ENCODE assay signal across 8 cellular contexts in genomic region chr19:44891016-44891882, GRCh38. TPM values are rescaled to one million over a fixed set of nuclear protein-coding genes. Genes with fewer than 3 reads are reported as not detected.
DNase-seq lines count a peak whose midpoint lies in the region; TF ChIP-seq lines count a peak whose summit lies in the region.

Gene TOMM40, plus strand, starts transcription at chr19:44891254. Its CDS starts 162 bp downstream, at chr19:44891416.

- H3K4me1 Mint-ChIP-seq in HFFc6 (ENCODE audit: low read depth) = peaks cover 32% of the 10 kb centered on the region

- H3K27me3 ChIP-seq in esophagus muscularis mucosa (no peaks in the 10 kb centered on the region), neural cell (ENCODE audit: insufficient read depth, low read depth, low read length) (no peaks in the 10 kb centered on the region), transverse colon (no peaks in the 10 kb centered on the region)

- TF ChIP-seq EP300 in esophagus muscularis mucosa (IDR thresholded peaks at IDR 0.05) (no peak), neural cell (conservative IDR thresholded peaks at IDR 0.05; ENCODE audit: poor library complexity, severe bottlenecking) (no peak), transverse colon (IDR thresholded peaks at IDR 0.05; ENCODE audit: low read depth) (no peak)

- H3K27me3 Mint-ChIP-seq in HFFc6 (ENCODE audit: insufficient read depth) = peaks cover 8% of the 10 kb centered on the region

- H3K36me3 ChIP-seq in esophagus muscularis mucosa = peaks cover 33 to 67% (median 64%) of the 10 kb centered on the region in 4 donors
- H3K36me3 ChIP-seq in neural cell (ENCODE audit: insufficient read depth, low read length) = no peaks in the 10 kb centered on the region
- H3K36me3 ChIP-seq in transverse colon = peaks cover 0 to 22% (median 5%) of the 10 kb centered on the region in 4 donors

- H3K9ac ChIP-seq in neural cell (ENCODE audit: low read length) = peak within 1 kb of the TSS; percentile 72

- peaks cover 49% of the 10 kb centered on the region for H3K36me3 Mint-ChIP-seq in HFFc6 (ENCODE audit: low read depth)

- peak within 1 kb of the TSS; percentile 78 for H2AFZ ChIP-seq in neural cell (ENCODE audit: low read depth, low read length)

- no peaks in the 10 kb centered on the region for H3K9me3 Mint-ChIP-seq in HFFc6

- H3K9me3 ChIP-seq in esophagus muscularis mucosa (no peaks in the 10 kb centered on the region), neural cell (ENCODE audit: low read length) (no peaks in the 10 kb centered on the region), transverse colon (no peaks in the 10 kb centered on the region)

- peak within 1 kb of the TSS; percentile 97 for H3K4me2 ChIP-seq in neural cell (ENCODE audit: low read length)

- TF ChIP-seq CTCF in HFFc6 (IDR thresholded peaks at IDR 0.05) (peak; percentile 54), esophagus muscularis mucosa (IDR thresholded peaks at IDR 0.05) (peak in 1 of 3 experiments; percentile 15), neural cell (IDR thresholded peaks at IDR 0.05; ENCODE audit: poor library complexity, severe bottlenecking) (peak; percentile 48), transverse colon (IDR thresholded peaks at IDR 0.05) (no peak)

- no peaks in the 10 kb centered on the region for H3K9me2 ChIP-seq in neural cell (ENCODE audit: insufficient read depth, low read length)

- TF ChIP-seq POLR2A in esophagus muscularis mucosa (IDR thresholded peaks at IDR 0.05; ENCODE audit: low read depth) (peak; percentile 28), transverse colon (IDR thresholded peaks at IDR 0.05) (peak; percentile 44)

- in situ Hi-C loops in transverse colon (cut with MboI; ENCODE audit: low pct_ligation_motif_present in 1 of 4, low pct_unique_long_range_greater_than_20kb in 1 of 4, low sequenced_read_pairs in 3 of 4) = no loop called here

- H3K4me3 ChIP-seq in GM08714 (ENCODE audit: low read length) = peak within 1 kb of the TSS; percentile 95
- peak within 1 kb of the TSS; percentile 75 to 91 (median 80) for H3K4me3 ChIP-seq in esophagus muscularis mucosa
- peak within 1 kb of the TSS; percentile 80 for H3K4me3 ChIP-seq in neural cell (ENCODE audit: low read length)
- peak within 1 kb of the TSS; percentile 90 to 99 (median 96) for H3K4me3 ChIP-seq in transverse colon

- peak within 1 kb of the TSS; percentile 91 for H3K27ac Mint-ChIP-seq in HFFc6

- DNase-seq in HFFc6 (peak; percentile 100), NCI-H2081 (lab: John Stamatoyannopoulos, UW) (peak; percentile 100), esophagus muscularis mucosa (ENCODE audit: extremely low spot score) (peak; percentile 100), transverse colon (peak; percentile 100), LoVo (ENCODE audit: low spot score) (no peak)
- peak; percentile 33 for DNase-seq in activated CD4-positive, alpha-beta T cell treated with anti-CD3 and anti-CD28 coated beads, Interleukin-2, amount 50 U/mL, for 48 hours

- H3F3A ChIP-seq in neural cell (ENCODE audit: insufficient read depth, low read length, poor library complexity, severe bottlenecking) = no peaks in the 10 kb centered on the region

- 1% methylated on average over 31 of the region's 81 CpGs for WGBS in esophagus muscularis mucosa
- 1% methylated on average over 66 of the region's 81 CpGs; no CpG with 5 or more reads in 1 of the 2 donors for WGBS in transverse colon (ENCODE audit: low coverage in 1 of 2), 2 donors

- intact Hi-C loops in esophagus muscularis mucosa (cut with DNase I) (loop anchor here (10.0 kb wide), 1 partner anchor 184 kb away; the partner anchor contains the start of genes GEMIN7 and ZNF296), transverse colon (cut with DNase I; ENCODE audit: low total_unique reads) (no loop called here)

- peak within 1 kb of the TSS; percentile 90 to 94 (median 92) for H3K27ac ChIP-seq in esophagus muscularis mucosa (replicated peaks in 1 of 4)
- peak within 1 kb of the TSS; percentile 94 for H3K27ac ChIP-seq in neural cell (ENCODE audit: low read length)
- H3K27ac ChIP-seq in transverse colon = peak within 1 kb of the TSS; percentile 90 to 94 (median 92)

- H3K79me2 ChIP-seq in neural cell (replicated peaks; ENCODE audit: insufficient read depth, low read length) = peaks cover 13% of the 10 kb centered on the region

- H3K4me1 ChIP-seq in esophagus muscularis mucosa (peaks cover 19 to 32% (median 31%) of the 10 kb centered on the region in 4 donors), transverse colon (peaks cover 16 to 21% (median 19%) of the 10 kb centered on the region in 4 donors)

- TF ChIP-seq RAD21 in neural cell (conservative IDR thresholded peaks at IDR 0.05) = peak; percentile 36

- H3K4me3 Mint-ChIP-seq in HFFc6 = peak within 1 kb of the TSS; percentile 91

- H4K20me1 ChIP-seq in neural cell (ENCODE audit: insufficient read depth) = no peaks in the 10 kb centered on the region

TF ChIP-seq in neural cell, 6 proteins besides CTCF, POLR2A, EP300 and RAD21:
- TF ChIP-seq TAF1 (IDR thresholded peaks at IDR 0.05; ENCODE audit: low read depth) = no peak
- peak; percentile 38 for TF ChIP-seq SMC3 (conservative IDR thresholded peaks at IDR 0.05; ENCODE audit: poor library complexity)
- TF ChIP-seq POLR2AphosphoS5 (IDR thresholded peaks at IDR 0.05) = peak; percentile 68
- peak; percentile 98 for TF ChIP-seq MXI1 (conservative IDR thresholded peaks at IDR 0.05; ENCODE audit: poor library complexity, severe bottlenecking)
- no peak for TF ChIP-seq REST (IDR thresholded peaks at IDR 0.05; ENCODE audit: borderline replicate concordance)
- no peak for TF ChIP-seq EZH2 (IDR thresholded peaks at IDR 0.05; ENCODE audit: borderline replicate concordance, insufficient read depth, low read length, poor library complexity, severe bottlenecking)
TF ChIP-seq in neural cell: peak in this region for 3.

RNA-seq across cellular contexts. Expression of gene TOMM40, which starts in this region (rescaled TPM):
- total RNA-seq in HFFc6 (2021; fragmentation: NEBNext Ultra II Directional; extraction: Animal tissue kit (Norgen Biotek cat#: 25700)) = 100 to 1,000 TPM in 1 of 6 experiments, 10 to 100 TPM in 5; 79.8 to 107 (median 92.2) TPM
- total RNA-seq in esophagus muscularis mucosa = 10 to 100 TPM; 29.1 to 49.9 (median 41.0) TPM
- 48.4 and 59.2 TPM in 2 replicates for polyA plus RNA-seq in neural cell
- polyA minus RNA-seq in neural cell = 39.7 and 44.6 TPM in 2 replicates
- total RNA-seq in transverse colon = 100 to 1,000 TPM in 1 of 4 donors, 10 to 100 TPM in 3; 36.0 to 101 (median 53.8) TPM

Comparison
In these comparisons a context has a peak if more than half of its experiments do, and no peak if none do; other contexts are left out.
1. CTCF ChIP-seq: peak in HFFc6 (single experiment) and neural cell (single experiment); none in transverse colon (0 of 5).
2. Peak in every context shown above with its lines, with median percentiles within 50 percentile points of each other: H3K4me3 ChIP-seq and H3K27ac ChIP-seq.